Comparison of ENCODE assay signal across 22 cellular contexts in genomic region chr2:67225287-67225973, GRCh38.
"Had no signal": no experiment of that assay in that cellular context is flagged by ENCODE, and none has a peak within 500 bp of the region (broad histone marks: within the 10 kb centered on the region; RNA-seq: fewer than 3 reads in every experiment).

No MANE protein-coding gene starts in this region.

- H3K36me3 ChIP-seq: esophagus muscularis mucosa, gastroesophageal sphincter, heart left ventricle, left lung, lower lobe of right lung had no signal

- H3K4me1 Mint-ChIP-seq: naive B cell had no signal

- H3K27me3 ChIP-seq: esophagus muscularis mucosa, foreskin keratinocyte, gastroesophageal sphincter, heart left ventricle, left lung had no signal

- ATAC-seq: foreskin keratinocyte, gastroesophageal sphincter, heart left ventricle, left cardiac atrium, left lung, left ventricle myocardium superior, lower lobe of right lung had no signal

- H3K4me3 Mint-ChIP-seq: naive B cell had no signal

- H3K4me3 ChIP-seq: coronary artery, dorsolateral prefrontal cortex, esophagus muscularis mucosa, gastroesophageal sphincter, heart left ventricle, left lung, lower lobe of right lung had no signal

- FAIRE-seq: colon, endothelial cell of umbilical vein, frontal cortex, islet of Langerhans, keratinocyte had no signal

- H3K27ac ChIP-seq: coronary artery, dorsolateral prefrontal cortex, esophagus muscularis mucosa, foreskin keratinocyte, gastroesophageal sphincter, heart left ventricle, left lung, lower lobe of right lung had no signal

- H3K4me1 ChIP-seq: esophagus muscularis mucosa, foreskin keratinocyte, gastroesophageal sphincter, heart left ventricle, left lung, lower lobe of right lung had no signal

- H3K27ac Mint-ChIP-seq: naive B cell had no signal

- H3K36me3 Mint-ChIP-seq: naive B cell had no signal

- H3K9me3 ChIP-seq: esophagus muscularis mucosa, gastroesophageal sphincter, heart left ventricle, left lung, lower lobe of right lung had no signal

- DNase-seq: dermis blood vessel endothelial cell; dorsolateral prefrontal cortex; effector CD4-positive, alpha-beta T cell; effector memory CD4-positive, alpha-beta T cell; foreskin keratinocyte; heart left ventricle; hippocampal formation; left cardiac atrium; left lung; left ventricle myocardium superior; lower lobe of right lung; mesenchymal stem cell; midbrain; naive B cell had no signal
